Comparison of ENCODE assay signal across 9 cellular contexts in genomic region chr2:203740741-203741363, GRCh38. TPM values are rescaled to one million over a fixed set of nuclear protein-coding genes. Genes with fewer than 3 reads are reported as not detected.
DNase-seq lines count a peak whose midpoint lies in the region; ATAC-seq, FAIRE-seq and TF ChIP-seq lines count a peak whose summit lies in the region.
"Had no signal": no experiment of that assay in that cellular context is flagged by ENCODE, and none has a peak within 500 bp of the region (broad histone marks: within the 10 kb centered on the region; RNA-seq: fewer than 3 reads in every experiment).

No MANE protein-coding gene starts in this region.

- H3K9ac ChIP-seq in OCI-LY1 (ENCODE audit: low read length) = no peak overlapping the region

- no peak overlapping the region for H2AFZ ChIP-seq in OCI-LY1 (ENCODE audit: low read length)
- H2AFZ ChIP-seq in osteoblast (ENCODE audit: low read length) = peak overlapping the region; percentile 60

- DNase-seq in GM12892 (ENCODE audit: insufficient read length) = no peak
- peak; percentile 85 for DNase-seq in amniotic epithelial cell (ENCODE audit: low read depth)
- DNase-seq in osteoblast (ENCODE audit: insufficient read length, low spot score, missing footprints) = no peak
- no peak for DNase-seq in NCI-H510A treated with DMSO at 0.1 percent for 48 hours (lab: John Stamatoyannopoulos, UW)
- no peak for DNase-seq in stimulated activated CD8-positive, alpha-beta memory T cell treated with anti-CD3 and anti-CD28 coated beads, Interleukin-4, amount 100 ng/mL, for 48 hours

- H3K4me1 ChIP-seq in OCI-LY1 (ENCODE audit: insufficient read depth, low read length, severe bottlenecking) (peaks cover 17% of the 10 kb centered on the region), osteoblast (ENCODE audit: insufficient read depth, low read length) (peaks cover 40% of the 10 kb centered on the region)

- H3K27ac ChIP-seq in OCI-LY1 (ENCODE audit: low read depth, low read length, poor library complexity, severe bottlenecking) (peak overlapping the region; percentile 55), osteoblast (ENCODE audit: low read depth, low read length) (peak overlapping the region; percentile 82)
- H3K27ac ChIP-seq: coronary artery had no signal

- no peak overlapping the region for H3K4me3 ChIP-seq in OCI-LY1 (ENCODE audit: low read depth, low read length, poor library complexity, severe bottlenecking)
- no peak overlapping the region for H3K4me3 ChIP-seq in osteoblast (ENCODE audit: insufficient read depth, low read length)
- H3K4me3 ChIP-seq: coronary artery had no signal

- H4K20me1 ChIP-seq in OCI-LY1 (ENCODE audit: insufficient read depth, low read length) = no peaks in the 10 kb centered on the region
- H4K20me1 ChIP-seq in osteoblast (ENCODE audit: insufficient read depth, low read length) = no peaks in the 10 kb centered on the region

- H3K9me3 ChIP-seq in OCI-LY1 (ENCODE audit: low read length) (no peaks in the 10 kb centered on the region), osteoblast (ENCODE audit: low read depth, low read length) (no peaks in the 10 kb centered on the region)

- no peak for TF ChIP-seq POLR2A in GM12892 (IDR thresholded peaks at IDR 0.05; ENCODE audit: low read depth, low read length)

- H3K79me2 ChIP-seq in OCI-LY1 (ENCODE audit: insufficient read depth, low read length) (no peaks in the 10 kb centered on the region), osteoblast (ENCODE audit: insufficient read depth, low read length) (no peaks in the 10 kb centered on the region)

- peak; percentile 27 for FAIRE-seq in GM12892 (lab: Jason Lieb, UNC)
- FAIRE-seq: TTC549 had no signal

- H3K4me2 ChIP-seq in OCI-LY1 (ENCODE audit: low read length) = peak overlapping the region; percentile 46
- H3K4me2 ChIP-seq in osteoblast (ENCODE audit: insufficient read depth, low read length) = peak overlapping the region; percentile 62

- TF ChIP-seq CTCF in OCI-LY1 (IDR thresholded peaks at IDR 0.05; ENCODE audit: low read length) = no peak
- TF ChIP-seq CTCF in osteoblast (IDR thresholded peaks at IDR 0.05; ENCODE audit: extremely low read depth, low read depth, low read length) = no peak

- H3K27me3 ChIP-seq in OCI-LY1 (ENCODE audit: insufficient read depth, low read length) (no peaks in the 10 kb centered on the region), osteoblast (ENCODE audit: insufficient read depth, low read length) (no peaks in the 10 kb centered on the region)

- H3K36me3 ChIP-seq in OCI-LY1 (ENCODE audit: insufficient read depth, low read length) = no peaks in the 10 kb centered on the region; the same call in 1 of the 2 replicates
- H3K36me3 ChIP-seq in osteoblast (ENCODE audit: insufficient read depth, low read length) = no peaks in the 10 kb centered on the region

- no peak for ATAC-seq in HG03135 (IDR thresholded peaks at IDR 0.05; ENCODE audit: unreplicated experiment)

- H3F3A ChIP-seq in OCI-LY1 (ENCODE audit: insufficient read depth, low read length) = no peaks in the 10 kb centered on the region

- no peaks in the 10 kb centered on the region for H3K9me2 ChIP-seq in OCI-LY1 (ENCODE audit: low read depth, low read length)

RNA-seq across cellular contexts. Expression of gene CD28, which starts 34.4 kb away (rescaled TPM):
- 5.8 TPM for polyA plus RNA-seq in GM12892 (2012; ENCODE audit: missing spikeins)
- total RNA-seq in osteoblast = not detected in 2 replicates
